ENCODE assay signal across 9 cellular contexts in genomic region chr10:123583639-123584418, GRCh38.
DNase-seq lines count a peak whose midpoint lies in the region; ATAC-seq, FAIRE-seq and TF ChIP-seq lines count a peak whose summit lies in the region.
"Had no signal": no experiment of that assay in that cellular context is flagged by ENCODE, and none has a peak within 500 bp of the region (broad histone marks: within the 10 kb centered on the region; RNA-seq: fewer than 3 reads in every experiment).

No MANE protein-coding gene starts in this region.

- H2AK5ac ChIP-seq in H1 (ENCODE audit: low read depth, low read length) = no peak overlapping the region

- H3K4me2 ChIP-seq in H1 (ENCODE audit: insufficient read depth in 1 of 2, low read depth in 2 of 2, low read length in 2 of 2) = peak overlapping the region in 1 of 2 experiments; percentile 41; a peak in 1 of 4 replicates

- H3K9me3 ChIP-seq in H1 (ENCODE audit: insufficient read depth in 2 of 2, low read depth in 1 of 2, low read length in 1 of 2) (no peaks in the 10 kb centered on the region), lower lobe of right lung (no peaks in the 10 kb centered on the region)

- H2BK120ac ChIP-seq in H1 (replicated peaks; ENCODE audit: low read depth, low read length) = no peak overlapping the region

- H2AFZ ChIP-seq in H1 (ENCODE audit: low read length) = peak overlapping the region; percentile 69; the same call in 1 of the 2 replicates

- H4K5ac ChIP-seq in H1 (ENCODE audit: insufficient read length, low read depth, low read length) = no peak overlapping the region

- H3K18ac ChIP-seq in H1 (ENCODE audit: extremely low read depth, low read length) = peak overlapping the region; percentile 79; the same call in 1 of the 2 replicates

- H3K4me1 ChIP-seq in H1 (replicated peaks in 1 of 4; ENCODE audit: control insufficient read depth in 3 of 4, insufficient read depth in 4 of 4, low read length in 3 of 4) = peaks cover 0 to 22% (median 13%) of the 10 kb centered on the region in 4 experiments; a peak in 6 of 7 replicates
- H3K4me1 ChIP-seq in lower lobe of right lung = peaks cover 4% of the 10 kb centered on the region

- no peak overlapping the region for H3K4me3 ChIP-seq in H1 (ENCODE audit: extremely low read depth in 1 of 4, insufficient read depth in 2 of 4, low read depth in 3 of 4, low read length in 4 of 4)
- H3K4me3 ChIP-seq in lower lobe of right lung = no peak overlapping the region

- WGBS in H1 (ENCODE audit: extremely low coverage in 1 of 2, insufficient coverage in 1 of 2, insufficient read length in 1 of 2, insufficient replicate concordance in 2 of 2, low coverage in 1 of 2, low lambda C conversion rate in 2 of 2, missing lambda C conversion rate in 1 of 2), 2 experiments = 36% methylated on average over 24 of the region's 24 CpGs; no CpG with 5 or more reads in 1 of the 2 experiments

- TF ChIP-seq EP300 in H1 (IDR thresholded peaks at IDR 0.05; ENCODE audit: borderline replicate concordance in 1 of 2, low read depth in 2 of 2, low read length in 2 of 2) = no peak

- no peak overlapping the region for H4K91ac ChIP-seq in H1 (replicated peaks; ENCODE audit: insufficient read length, low read length)

- H3K27me3 ChIP-seq in H1 (replicated peaks in 1 of 4; ENCODE audit: control insufficient read depth in 3 of 4, extremely low read depth in 1 of 4, insufficient read depth in 3 of 4, low read length in 3 of 4) (peaks cover 0 to 10% (median 2%) of the 10 kb centered on the region in 4 experiments; a peak in 4 of 7 replicates), lower lobe of right lung (ENCODE audit: low read depth) (peaks cover 49% of the 10 kb centered on the region)

- no peaks in the 10 kb centered on the region; the same call in 1 of the 2 replicates for H3K23me2 ChIP-seq in H1 (ENCODE audit: low read depth, low read length)

- no peaks in the 10 kb centered on the region for H4K20me1 ChIP-seq in H1 (replicated peaks in 1 of 2; ENCODE audit: control insufficient read depth in 1 of 2, insufficient read depth in 2 of 2, low read length in 2 of 2)

- CTCF ChIA-PET in H1 (lab: Charles Lee; ENCODE audit: partially characterized antibody) = interaction anchor here (0.7 to 14.2 kb wide), 33 partner anchors 10 to 955 kb away, joined by 3 to 401 read pairs (median 5); partner anchors contain the start of gene GPR26

- no peak overlapping the region; the same call in 1 of the 2 replicates for H4K8ac ChIP-seq in H1 (ENCODE audit: extremely low read depth, insufficient read depth, low read length)

- no peak overlapping the region; the same call in 1 of the 2 replicates for H2BK15ac ChIP-seq in H1 (ENCODE audit: low read length)

- no peak overlapping the region for H3K9ac ChIP-seq in H1 (replicated peaks in 1 of 4; ENCODE audit: extremely low read depth in 1 of 4, low read depth in 3 of 4, low read length in 3 of 4)

- H3K36me3 ChIP-seq in H1 (ENCODE audit: control insufficient read depth in 2 of 4, insufficient read depth in 4 of 4, low read length in 3 of 4) (no peaks in the 10 kb centered on the region), lower lobe of right lung (no peaks in the 10 kb centered on the region)

- H3K14ac ChIP-seq in H1 (ENCODE audit: insufficient read length) = no peak overlapping the region

- intact Hi-C loops in lower lobe of right lung (cut with DNase I) = no loop called here

- POLR2A ChIA-PET in H1 (lab: Charles Lee; ENCODE audit: partially characterized antibody) = interaction anchor here (0.7 kb wide), 1 partner anchor 96 kb away, joined by 4 read pairs; no protein-coding TSS in a partner anchor

- no peak overlapping the region for H2BK12ac ChIP-seq in H1 (ENCODE audit: low read depth, low read length)

- TF ChIP-seq CTCF in H1 (IDR thresholded peaks at IDR 0.05; ENCODE audit: control extremely low read depth in 1 of 3, insufficient read depth in 1 of 3, low read depth in 1 of 3, low read length in 3 of 3) (peak; percentile 90 to 97 (median 95)), lower lobe of right lung (IDR thresholded peaks at IDR 0.05) (peak; percentile 82)

- H3K23ac ChIP-seq in H1 (ENCODE audit: insufficient read length) = no peak overlapping the region

- H2BK20ac ChIP-seq in H1 (ENCODE audit: low read length) = no peak overlapping the region

- no peak overlapping the region for H3K27ac ChIP-seq in H1 (ENCODE audit: low read depth, low read length)
- H3K27ac ChIP-seq in lower lobe of right lung = no peak overlapping the region

- H2BK5ac ChIP-seq in H1 (ENCODE audit: low read depth, low read length) = no peak overlapping the region

- no peak for FAIRE-seq in H1 (lab: Jason Lieb, UNC)

- peak; percentile 91 to 94 for ATAC-seq in lower lobe of right lung
- ATAC-seq: T-cell had no signal

- H3K79me2 ChIP-seq in H1 (ENCODE audit: control insufficient read depth in 1 of 2, insufficient read depth in 2 of 2, low read length in 2 of 2) = no peaks in the 10 kb centered on the region

- DNase-seq in DMS153 treated with DMSO at 0.1 percent for 48 hours (lab: John Stamatoyannopoulos, UW; ENCODE audit: unreplicated experiment) (peak; percentile 17), HT-29 (ENCODE audit: low spot score) (peak; percentile 48), RPMI8226 (peak; percentile 65), H1 (ENCODE audit: low read depth in 1 of 2, low spot score in 2 of 2) (peak; percentile 57 to 94), lower lobe of right lung (peak; percentile 86), NAMALWA (ENCODE audit: low spot score) (no peak)
- peak; percentile 9 for DNase-seq in stimulated activated CD8-positive, alpha-beta memory T cell treated with anti-CD3 and anti-CD28 coated beads, Interleukin-7, amount 100 ng/mL, for 24 hours (ENCODE audit: low read depth)
- DNase-seq in activated effector memory CD4-positive, alpha-beta T cell treated with anti-CD3 and anti-CD28 coated beads, Interleukin-2, amount 50 U/mL, for 16 hours = no peak

- peak; percentile 92 to 95 for TF ChIP-seq RAD21 in H1 (IDR thresholded peaks at IDR 0.05 in 1 of 2, conservative IDR thresholded peaks at IDR 0.05 in 1 of 2; ENCODE audit: low read depth in 2 of 2, low read length in 2 of 2)

- H3K56ac ChIP-seq in H1 (replicated peaks; ENCODE audit: insufficient read length, low read depth, low read length) = no peak overlapping the region

- TF ChIP-seq POLR2A in H1 (IDR thresholded peaks at IDR 0.05; ENCODE audit: control extremely low read depth in 1 of 2, low read depth in 2 of 2, low read length in 2 of 2) = no peak

- no peak overlapping the region for H3K4ac ChIP-seq in H1 (replicated peaks; ENCODE audit: insufficient read length, low read depth, low read length)

- H3K79me1 ChIP-seq in H1 (ENCODE audit: low read depth, low read length) = no peaks in the 10 kb centered on the region

TF ChIP-seq in H1, 55 proteins besides CTCF, POLR2A, EP300 and RAD21:
- TF ChIP-seq TEAD4 (IDR thresholded peaks at IDR 0.05; ENCODE audit: low read depth, low read length) = 0 out of 2 replicates have a peak, but pooled peaks have one; percentile 15
- TF ChIP-seq JUND (IDR thresholded peaks at IDR 0.05; ENCODE audit: low read length) = 0 out of 2 replicates have a peak, but pooled peaks have one; percentile 22
- no peak for TF ChIP-seq RNF2 (IDR thresholded peaks at IDR 0.05; ENCODE audit: borderline replicate concordance, low read depth, low read length, missing control alignments, poor library complexity, severe bottlenecking)
- TF ChIP-seq SIN3A (conservative IDR thresholded peaks at IDR 0.05 in 1 of 2, IDR thresholded peaks at IDR 0.05 in 1 of 2; ENCODE audit: low read depth in 1 of 2, low read length in 2 of 2) = 0 out of 4 replicates have a peak, but pooled peaks of 1 of the 2 experiments have one; percentile 23
- TF ChIP-seq CREB1 (IDR thresholded peaks at IDR 0.05) = no peak
- no peak for TF ChIP-seq KDM5A (IDR thresholded peaks at IDR 0.05; ENCODE audit: low read length)

Comparison
In these comparisons a context has a peak if more than half of its experiments do, and no peak if none do; other contexts are left out.
1. DNase-seq: peak in DMS153 treated with DMSO at 0.1 percent for 48 hours (single experiment), HT-29 (single experiment), RPMI8226 (single experiment), H1 (2 of 2), lower lobe of right lung (single experiment) and stimulated activated CD8-positive, alpha-beta memory T cell treated with anti-CD3 and anti-CD28 coated beads, Interleukin-7, amount 100 ng/mL, for 24 hours (single experiment); none in activated effector memory CD4-positive, alpha-beta T cell treated with anti-CD3 and anti-CD28 coated beads, Interleukin-2, amount 50 U/mL, for 16 hours (single experiment) and NAMALWA (single experiment).